In the genomic region with DNA sequence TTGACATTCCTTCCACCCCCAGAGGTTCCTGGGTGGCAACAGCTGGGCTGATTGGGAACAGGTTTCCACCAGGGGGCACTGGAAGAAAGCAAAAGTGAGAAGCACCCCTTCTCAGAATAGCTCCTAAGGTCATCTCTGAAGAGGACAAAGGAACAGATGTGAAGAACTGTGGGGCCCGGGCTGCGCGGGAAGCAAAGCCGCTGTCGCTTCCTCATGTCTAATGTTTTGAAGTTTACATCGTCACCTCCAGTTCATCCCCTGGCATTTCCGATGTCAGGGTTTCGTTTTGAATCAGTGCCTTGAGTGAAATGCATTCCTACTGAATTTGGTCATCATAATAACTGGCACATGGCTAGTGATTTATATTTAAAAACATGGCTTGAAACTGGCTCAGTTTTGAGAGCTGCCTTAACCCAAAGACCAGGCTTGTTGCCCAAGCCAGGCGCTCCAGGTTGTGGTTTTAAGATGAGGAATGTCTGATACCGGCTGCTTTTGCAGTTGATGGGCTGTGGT, we compare ENCODE assay signal across 8 cellular contexts. TPM values are rescaled to one million over a fixed set of nuclear protein-coding genes. Genes with fewer than 3 reads are reported as not detected.
A peak's percentile ranks its signal among the peaks of the same experiment; 100 is the strongest.
DNase-seq lines count a peak whose midpoint lies in the region; ATAC-seq and TF ChIP-seq lines count a peak whose summit lies in the region.

No MANE protein-coding gene starts in this region.

- H3K36me3 ChIP-seq in DND-41 (ENCODE audit: insufficient read depth, low read length) (no peaks in the 10 kb centered on the region), SJSA1 (no peaks in the 10 kb centered on the region), psoas muscle (ENCODE audit: insufficient read depth in 1 of 2, low read depth in 1 of 2) (no peaks in the 10 kb centered on the region), uterus (no peaks in the 10 kb centered on the region)

- no peak overlapping the region for H3K4me2 ChIP-seq in DND-41 (ENCODE audit: insufficient read depth, low read length)

- H3K27ac ChIP-seq in DND-41 (ENCODE audit: low read length) (no peak overlapping the region), SJSA1 (peak overlapping the region; percentile 65), psoas muscle (no peak overlapping the region), uterus (peak overlapping the region; percentile 14 to 55)

- no peak overlapping the region for H2AFZ ChIP-seq in DND-41 (ENCODE audit: low read depth, low read length)

- TF ChIP-seq CTCF in DND-41 (IDR thresholded peaks at IDR 0.05; ENCODE audit: borderline replicate concordance, extremely low read depth, low read length, poor library complexity, severe bottlenecking): peak; percentile 47
- TF ChIP-seq CTCF in psoas muscle (IDR thresholded peaks at IDR 0.05): peak; percentile 50
- TF ChIP-seq CTCF in uterus (IDR thresholded peaks at IDR 0.05): peak; percentile 26 to 43 (median 34)

- intact Hi-C loops in psoas muscle (cut with DNase I) (no loop called here), uterus (cut with DNase I; ENCODE audit: low total_unique reads) (no loop called here)

- H4K20me1 ChIP-seq in DND-41 (ENCODE audit: insufficient read depth, low read length): no peaks in the 10 kb centered on the region

- H3K79me2 ChIP-seq in DND-41 (ENCODE audit: insufficient read depth, low read length): no peaks in the 10 kb centered on the region

- H3K9me3 ChIP-seq in DND-41 (ENCODE audit: insufficient read depth, low read length, severe bottlenecking) (no peaks in the 10 kb centered on the region), SJSA1 (replicated peaks) (no peaks in the 10 kb centered on the region), psoas muscle (no peaks in the 10 kb centered on the region), uterus (no peaks in the 10 kb centered on the region)

- no peaks in the 10 kb centered on the region for H3K4me1 ChIP-seq in DND-41 (ENCODE audit: insufficient read depth, low read length)
- peaks cover 21% of the 10 kb centered on the region for H3K4me1 ChIP-seq in SJSA1 (replicated peaks)
- peaks cover 11% of the 10 kb centered on the region for H3K4me1 ChIP-seq in psoas muscle
- no peaks in the 10 kb centered on the region for H3K4me1 ChIP-seq in uterus

- peaks cover 5% of the 10 kb centered on the region for H3K27me3 ChIP-seq in DND-41 (ENCODE audit: insufficient read depth, low read length, poor library complexity)
- no peaks in the 10 kb centered on the region for H3K27me3 ChIP-seq in SJSA1 (replicated peaks)
- H3K27me3 ChIP-seq in psoas muscle (ENCODE audit: insufficient read depth in 3 of 3, low read length in 2 of 3): peaks cover 0 to 5% (median 0%) of the 10 kb centered on the region in 3 donors
- H3K27me3 ChIP-seq in uterus: no peaks in the 10 kb centered on the region

- H3K9ac ChIP-seq in DND-41 (ENCODE audit: low read depth, low read length): no peak overlapping the region

- ATAC-seq in DND-41 (ENCODE audit: insufficient read depth, low read depth) (0 out of 3 replicates have a peak, but pooled peaks have one; percentile 42), GM21576 (IDR thresholded peaks at IDR 0.05; ENCODE audit: unreplicated experiment) (peak; percentile 95), psoas muscle (peak; percentile 77 to 92 (median 85))

- H3K4me3 ChIP-seq in DND-41 (ENCODE audit: low read depth in 1 of 2, low read length in 2 of 2): no peak overlapping the region
- H3K4me3 ChIP-seq in SJSA1: no peak overlapping the region
- peak overlapping the region; percentile 40 for H3K4me3 ChIP-seq in psoas muscle
- H3K4me3 ChIP-seq in uterus: no peak overlapping the region

- no peak for TF ChIP-seq POLR2A in uterus (IDR thresholded peaks at IDR 0.05)

- WGBS in psoas muscle, 3 donors: 7 to 13% (median 9%) methylated on average over 10 of the region's 10 CpGs

- DNase-seq in DND-41 (peak; percentile 18), HuH-7 (ENCODE audit: low spot score) (peak; percentile 51), SJSA1 (ENCODE audit: low read depth in 1 of 2, low spot score in 2 of 2) (peak; percentile 86 to 87), activated gamma-delta T cell treated with Interleukin-2 at 50 U/mL for 16 hours (peak; percentile 62), glomerular visceral epithelial cell (ENCODE audit: extremely low spot score) (peak; percentile 98), psoas muscle (peak in 1 of 2 donors; percentile 55), uterus (peak; percentile 25 to 28)

RNA-seq across cellular contexts. Expression of gene TXK, which starts 6.1 kb away (rescaled TPM):
- total RNA-seq in SJSA1 (2014; rRNA removed; shearing (Covaris generic)): 1.9 and 3.0 TPM in 2 replicates
- total RNA-seq in psoas muscle (under 1 TPM in 3 of 4 donors, not detected in 1; 0.26 to 0.52 (median 0.44) TPM), uterus (1 to 10 TPM in 3 of 4 donors, not detected in 1; 1.3 to 6.4 (median 3.1) TPM)
- under 1 TPM; 0.07 to 0.17 (median 0.10) TPM for polyA plus RNA-seq in psoas muscle

Comparison
In these comparisons a context has a peak if more than half of its experiments do, and no peak if none do; other contexts are left out.
1. ATAC-seq: peak in every context shown above with its lines; median percentile 95 in GM21576; 85 in psoas muscle; 42 in DND-41.
2. H3K27ac ChIP-seq: peak in SJSA1 (single experiment) and uterus (2 of 2); none in DND-41 (single experiment) and psoas muscle (single experiment).
3. Peak in every context shown above with its lines, with median percentiles within 50 percentile points of each other: CTCF ChIP-seq.